Comparison of ENCODE assay signal across 17 cellular contexts in genomic region chr1:167770127-167770526, GRCh38.
"Had no signal": no experiment of that assay in that cellular context is flagged by ENCODE, and none has a peak within 500 bp of the region (broad histone marks: within the 10 kb centered on the region; RNA-seq: fewer than 3 reads in every experiment).

No MANE protein-coding gene starts in this region.

- H3K27ac Mint-ChIP-seq: activated naive CD4-positive, alpha-beta T cell treated with anti-CD3 and anti-CD28 coated beads, Interleukin-2, amount 50 U/mL, for 24 hours; brain; stimulated activated naive B cell treated with anti-CD40 and anti-IgM and Interleukin-4, amounts not matched to agents 10 μg/mL and 1 μg/mL and 100 μg/mL, for 72 hours; T-helper 17 cell had no signal

- H3K27ac ChIP-seq: gastroesophageal sphincter, hepatocyte, lower lobe of right lung, neutrophil, right atrium auricular region, tibial nerve had no signal

- H3K4me3 Mint-ChIP-seq: activated naive CD4-positive, alpha-beta T cell treated with anti-CD3 and anti-CD28 coated beads, Interleukin-2, amount 50 U/mL, for 24 hours; brain; central memory CD8-positive, alpha-beta T cell; naive B cell; stimulated activated naive B cell treated with anti-CD40 and anti-IgM and Interleukin-4, amounts not matched to agents 10 μg/mL and 1 μg/mL and 100 μg/mL, for 72 hours; T-helper 17 cell had no signal

- H3K4me3 ChIP-seq: gastroesophageal sphincter, hepatocyte, lower lobe of right lung, right atrium auricular region, smooth muscle cell, tibial nerve had no signal

- H3K9me3 ChIP-seq: gastroesophageal sphincter, lower lobe of right lung, neutrophil, right atrium auricular region, tibial nerve had no signal

- H3K4me1 Mint-ChIP-seq: brain; central memory CD8-positive, alpha-beta T cell; T-helper 17 cell had no signal

- H3K9me3 Mint-ChIP-seq: activated naive CD4-positive, alpha-beta T cell treated with anti-CD3 and anti-CD28 coated beads, Interleukin-2, amount 50 U/mL, for 24 hours; central memory CD8-positive, alpha-beta T cell; naive B cell; stimulated activated naive B cell treated with anti-CD40 and anti-IgM and Interleukin-4, amounts not matched to agents 10 μg/mL and 1 μg/mL and 100 μg/mL, for 72 hours had no signal

- DNase-seq: activated CD4-positive, CD25-positive, alpha-beta regulatory T cell; amygdala; cortex of kidney; effector memory CD4-positive, alpha-beta T cell; lower lobe of right lung; naive B cell; stimulated activated naive B cell treated with anti-CD40 and anti-IgM and Interleukin-4, amounts not matched to agents 10 μg/mL and 1 μg/mL and 100 μg/mL, for 72 hours; T-helper 17 cell had no signal

- ATAC-seq: gastroesophageal sphincter; lower lobe of right lung; stimulated activated naive B cell treated with anti-CD40 and anti-IgM and Interleukin-4, amounts not matched to agents 10 μg/mL and 1 μg/mL and 100 μg/mL, for 72 hours; T-helper 17 cell had no signal

- H3K36me3 ChIP-seq: neutrophil had no signal

- H3K27me3 Mint-ChIP-seq: activated naive CD4-positive, alpha-beta T cell treated with anti-CD3 and anti-CD28 coated beads, Interleukin-2, amount 50 U/mL, for 24 hours; brain; central memory CD8-positive, alpha-beta T cell; naive B cell; stimulated activated naive B cell treated with anti-CD40 and anti-IgM and Interleukin-4, amounts not matched to agents 10 μg/mL and 1 μg/mL and 100 μg/mL, for 72 hours; T-helper 17 cell had no signal

- H3K4me1 ChIP-seq: lower lobe of right lung, right atrium auricular region had no signal

- H3K27me3 ChIP-seq: gastroesophageal sphincter, hepatocyte, neutrophil, right atrium auricular region, tibial nerve had no signal
